ENCODE assay signal across 19 cellular contexts in the genomic region with DNA sequence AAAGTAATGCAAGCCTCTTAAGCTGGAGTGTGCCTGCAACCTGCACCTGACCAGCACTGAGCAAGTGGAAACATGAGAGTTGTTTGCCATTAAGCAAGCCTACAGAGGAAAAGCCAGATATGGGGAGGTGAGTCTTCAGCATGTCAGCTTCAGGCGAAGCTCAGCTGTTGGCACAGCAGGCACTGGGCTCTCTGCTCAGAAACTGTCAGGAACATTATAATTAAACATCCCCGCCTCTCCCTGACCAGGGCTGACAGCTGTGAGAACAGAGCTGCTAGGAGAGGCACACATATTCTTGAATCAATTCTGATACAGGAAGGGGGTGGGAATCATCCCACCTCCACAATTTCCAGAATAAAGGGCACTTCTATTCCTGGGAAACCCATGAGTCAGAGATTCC. TPM values are rescaled to one million over a fixed set of nuclear protein-coding genes. Genes with fewer than 3 reads are reported as not detected.
"Had no signal": no experiment of that assay in that cellular context is flagged by ENCODE, and none has a peak within 500 bp of the region (broad histone marks: within the 10 kb centered on the region; RNA-seq: fewer than 3 reads in every experiment).

No MANE protein-coding gene starts in this region.

- H3K9me3 ChIP-seq: esophagus squamous epithelium, right atrium auricular region, tibial artery, vagina had no signal

- H3K4me1 Mint-ChIP-seq: activated CD8-positive, alpha-beta memory T cell treated with anti-CD3 and anti-CD28 coated beads, Interleukin-2, amount 10 ng/mL, durations not matched to agents 7 days and 5 days; naive B cell; stimulated activated effector memory CD8-positive, alpha-beta T cell treated with anti-CD3 and anti-CD28 coated beads, Interleukin-12 subunit alpha, Interleukin-12 subunit beta, amount 100 ng/mL, for 72 hours had no signal

- H3K4me1 ChIP-seq: esophagus squamous epithelium, parathyroid adenoma, right atrium auricular region, tibial artery, vagina had no signal

- H3K4me3 Mint-ChIP-seq: activated CD8-positive, alpha-beta memory T cell treated with anti-CD3 and anti-CD28 coated beads, Interleukin-2, amount 10 ng/mL, durations not matched to agents 7 days and 5 days; activated naive CD8-positive, alpha-beta T cell; activated T-cell treated with anti-CD3 and anti-CD28 coated beads, Interleukin-2, amount 50 U/mL, for 24 hours; naive B cell; stimulated activated effector memory CD8-positive, alpha-beta T cell treated with anti-CD3 and anti-CD28 coated beads, Interleukin-12 subunit alpha, Interleukin-12 subunit beta, amount 100 ng/mL, for 72 hours had no signal

- DNase-seq: activated CD4-positive, alpha-beta T cell treated with anti-CD3 and anti-CD28 coated beads for 1 hour; activated CD4-positive, alpha-beta T cell treated with anti-CD3 and anti-CD28 coated beads, Interleukin-2, amount 50 U/mL, for 48 hours; activated CD8-positive, alpha-beta memory T cell treated with anti-CD3 and anti-CD28 coated beads, Interleukin-2, amount 10 ng/mL, durations not matched to agents 7 days and 5 days; activated gamma-delta T cell; activated T-cell treated with anti-CD3 and anti-CD28 coated beads, Interleukin-2, amount 50 U/mL, for 24 hours; brain microvascular endothelial cell; esophagus squamous epithelium; foreskin fibroblast; left cardiac atrium; naive B cell; small intestine; tibial artery had no signal

- H3K36me3 Mint-ChIP-seq: activated CD8-positive, alpha-beta memory T cell treated with anti-CD3 and anti-CD28 coated beads, Interleukin-2, amount 10 ng/mL, durations not matched to agents 7 days and 5 days; activated naive CD8-positive, alpha-beta T cell; naive B cell; stimulated activated effector memory CD8-positive, alpha-beta T cell treated with anti-CD3 and anti-CD28 coated beads, Interleukin-12 subunit alpha, Interleukin-12 subunit beta, amount 100 ng/mL, for 72 hours had no signal

- H3K4me3 ChIP-seq: dorsolateral prefrontal cortex, esophagus squamous epithelium, right atrium auricular region, tibial artery, vagina had no signal

- H3K27me3 ChIP-seq: brain microvascular endothelial cell, esophagus squamous epithelium, right atrium auricular region, tibial artery, vagina had no signal

- ATAC-seq: activated CD8-positive, alpha-beta memory T cell treated with anti-CD3 and anti-CD28 coated beads, Interleukin-2, amount 10 ng/mL, durations not matched to agents 7 days and 5 days; left cardiac atrium; stimulated activated effector memory CD8-positive, alpha-beta T cell treated with anti-CD3 and anti-CD28 coated beads, Interleukin-12 subunit alpha, Interleukin-12 subunit beta, amount 100 ng/mL, for 72 hours had no signal

- H3K9me3 Mint-ChIP-seq: stimulated activated effector memory CD8-positive, alpha-beta T cell treated with anti-CD3 and anti-CD28 coated beads, Interleukin-12 subunit alpha, Interleukin-12 subunit beta, amount 100 ng/mL, for 72 hours had no signal

- H3K36me3 ChIP-seq: brain microvascular endothelial cell, esophagus squamous epithelium, right atrium auricular region, tibial artery, vagina had no signal

- H3K27ac ChIP-seq: brain microvascular endothelial cell, dorsolateral prefrontal cortex, esophagus squamous epithelium, parathyroid adenoma, right atrium auricular region, tibial artery, vagina had no signal

- H3K27ac Mint-ChIP-seq: activated CD8-positive, alpha-beta memory T cell treated with anti-CD3 and anti-CD28 coated beads, Interleukin-2, amount 10 ng/mL, durations not matched to agents 7 days and 5 days; activated naive CD8-positive, alpha-beta T cell; activated T-cell treated with anti-CD3 and anti-CD28 coated beads, Interleukin-2, amount 50 U/mL, for 24 hours; naive B cell; stimulated activated effector memory CD8-positive, alpha-beta T cell treated with anti-CD3 and anti-CD28 coated beads, Interleukin-12 subunit alpha, Interleukin-12 subunit beta, amount 100 ng/mL, for 72 hours had no signal

- H3K27me3 Mint-ChIP-seq: activated CD8-positive, alpha-beta memory T cell treated with anti-CD3 and anti-CD28 coated beads, Interleukin-2, amount 10 ng/mL, durations not matched to agents 7 days and 5 days; naive B cell had no signal

RNA-seq across cellular contexts. Expression of gene DCX, which starts 19.0 kb away (rescaled TPM):
- total RNA-seq: activated CD8-positive, alpha-beta memory T cell treated with anti-CD3 and anti-CD28 coated beads, Interleukin-2, amount 10 ng/mL, durations not matched to agents 7 days and 5 days; left cardiac atrium; lung microvascular endothelial cell; right atrium auricular region; vagina had no signal
